23 cellular contexts compared by ENCODE assay signal in the genomic region with DNA sequence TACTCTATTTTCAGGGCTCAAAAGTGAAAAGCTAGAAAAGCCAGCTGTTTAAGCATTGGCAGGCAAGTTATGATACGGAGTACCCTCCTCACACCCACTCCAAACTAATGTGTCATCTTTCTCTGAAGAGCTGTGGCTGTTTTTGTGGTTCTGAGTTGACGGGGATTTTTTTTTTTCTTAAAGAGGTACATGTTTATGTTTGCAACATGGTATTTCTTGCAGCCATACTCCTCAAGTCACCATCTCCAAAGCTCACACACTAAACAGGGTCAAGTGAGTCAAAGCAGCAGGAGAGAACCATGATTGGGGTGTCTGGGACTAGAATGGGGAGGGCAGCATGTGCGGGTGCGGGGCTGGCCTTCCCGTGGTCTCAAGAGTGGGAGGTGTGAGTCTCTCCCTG.
DNase-seq lines count a peak whose midpoint lies in the region; ATAC-seq, FAIRE-seq and TF ChIP-seq lines count a peak whose summit lies in the region.
"Had no signal": no experiment of that assay in that cellular context is flagged by ENCODE, and none has a peak within 500 bp of the region (broad histone marks: within the 10 kb centered on the region; RNA-seq: fewer than 3 reads in every experiment).

No MANE protein-coding gene starts in this region.

- H3K56ac ChIP-seq in H9 (ENCODE audit: insufficient read length, low read depth, low read length) = no peak overlapping the region

- H2BK5ac ChIP-seq in H9 (ENCODE audit: insufficient read length, low read length) = no peak overlapping the region

- H3K9me3 ChIP-seq in CD8-positive, alpha-beta memory T cell (ENCODE audit: low read length) = no peaks in the 10 kb centered on the region
- H3K9me3 ChIP-seq in H9 (ENCODE audit: control insufficient read depth, low read depth, low read length) = no peaks in the 10 kb centered on the region

- H4K5ac ChIP-seq in H9 (ENCODE audit: insufficient read length, low read depth, low read length) = no peak overlapping the region

- H3K4me3 Mint-ChIP-seq in activated CD4-positive, alpha-beta T cell treated with anti-CD3 and anti-CD28 coated beads, Interleukin-2, amount 10 ng/mL, durations not matched to agents 24 days and 14 days = peak overlapping the region; percentile 41
- peak overlapping the region in 4 of 7 donors; percentile 44 to 61 (median 55) for H3K4me3 Mint-ChIP-seq in CD8-positive, alpha-beta memory T cell
- no peak overlapping the region for H3K4me3 Mint-ChIP-seq in activated T-cell treated with anti-CD3 and anti-CD28 coated beads, Interleukin-2, amount 50 U/mL, for 4 hours
- H3K4me3 Mint-ChIP-seq in immature natural killer cell (peak overlapping the region; percentile 63 to 79 (median 69)), H9 (no peak overlapping the region)
- H3K4me3 Mint-ChIP-seq: GM23338, nephron progenitor cell had no signal

- H3K9me3 Mint-ChIP-seq in activated CD4-positive, alpha-beta T cell treated with anti-CD3 and anti-CD28 coated beads, Interleukin-2, amount 10 ng/mL, durations not matched to agents 24 days and 14 days = peaks cover 15% of the 10 kb centered on the region
- H3K9me3 Mint-ChIP-seq in CD8-positive, alpha-beta memory T cell = peaks cover 3 to 13% (median 6%) of the 10 kb centered on the region in 5 donors
- H3K9me3 Mint-ChIP-seq in activated T-cell treated with anti-CD3 and anti-CD28 coated beads, Interleukin-2, amount 50 U/mL, for 4 hours = peaks cover 19% of the 10 kb centered on the region
- H3K9me3 Mint-ChIP-seq in immature natural killer cell (peaks cover 0 to 5% (median under 1%) of the 10 kb centered on the region in 6 donors), H9 (peaks cover 10 to 11% of the 10 kb centered on the region in 2 experiments)

- no peak for TF ChIP-seq CTCF in H9 (conservative IDR thresholded peaks at IDR 0.05)

- peaks cover 22% of the 10 kb centered on the region for H3K4me1 Mint-ChIP-seq in activated CD4-positive, alpha-beta T cell treated with anti-CD3 and anti-CD28 coated beads, Interleukin-2, amount 10 ng/mL, durations not matched to agents 24 days and 14 days
- H3K4me1 Mint-ChIP-seq in CD8-positive, alpha-beta memory T cell = peaks cover 31 to 34% (median 34%) of the 10 kb centered on the region in 3 donors
- peaks cover 8% of the 10 kb centered on the region for H3K4me1 Mint-ChIP-seq in activated T-cell treated with anti-CD3 and anti-CD28 coated beads, Interleukin-2, amount 50 U/mL, for 4 hours (ENCODE audit: low read depth)
- H3K4me1 Mint-ChIP-seq in immature natural killer cell = peaks cover 39 to 42% of the 10 kb centered on the region in 2 donors
- H3K4me1 Mint-ChIP-seq in H9 = no peaks in the 10 kb centered on the region
- H3K4me1 Mint-ChIP-seq: GM23338 had no signal

- intact Hi-C loops in activated CD4-positive, alpha-beta T cell treated with anti-CD3 and anti-CD28 coated beads, Interleukin-2, amount 10 ng/mL, durations not matched to agents 24 days and 14 days (cut with micrococcal nuclease) = loop anchor here (10.0 kb wide), 1 partner anchor 661 kb away; a partner anchor contains a TSS

- no peak for TF ChIP-seq POLR2A in H54 (IDR thresholded peaks at IDR 0.05; ENCODE audit: low read depth, low read length)

- no peak overlapping the region for H3K4ac ChIP-seq in H9 (ENCODE audit: low read depth, low read length)

- H3T11ph ChIP-seq in H9 (ENCODE audit: low read length) = no peak overlapping the region

- H3K27ac Mint-ChIP-seq in activated CD4-positive, alpha-beta T cell treated with anti-CD3 and anti-CD28 coated beads, Interleukin-2, amount 10 ng/mL, durations not matched to agents 24 days and 14 days = peak overlapping the region; percentile 46
- peak overlapping the region in 4 of 8 donors; percentile 13 to 85 (median 46) for H3K27ac Mint-ChIP-seq in CD8-positive, alpha-beta memory T cell
- peak overlapping the region in 5 of 6 donors; percentile 15 to 66 (median 46) for H3K27ac Mint-ChIP-seq in immature natural killer cell
- H3K27ac Mint-ChIP-seq in H9 = no peak overlapping the region
- H3K27ac Mint-ChIP-seq: GM23338, nephron progenitor cell had no signal

- H2BK20ac ChIP-seq in H9 (ENCODE audit: low read depth, low read length, poor library complexity, severe bottlenecking) = no peak overlapping the region

- no peaks in the 10 kb centered on the region for H3K23me2 ChIP-seq in H9 (ENCODE audit: insufficient read length, low read depth, low read length, poor library complexity, severe bottlenecking)

- H3K27me3 ChIP-seq in CD8-positive, alpha-beta memory T cell (ENCODE audit: insufficient read depth, low read length, poor library complexity, severe bottlenecking) = no peaks in the 10 kb centered on the region
- no peaks in the 10 kb centered on the region for H3K27me3 ChIP-seq in H9 (ENCODE audit: insufficient read depth, low read length)

- H4K8ac ChIP-seq in H9 (replicated peaks; ENCODE audit: insufficient read length, low read depth, low read length) = no peak overlapping the region

- CTCF ChIA-PET in CD8-positive, alpha-beta memory T cell (lab: Charles Lee) = no interaction called here

- POLR2A ChIA-PET in CD8-positive, alpha-beta memory T cell (lab: Charles Lee) = no interaction called here

- no peak overlapping the region for H3K23ac ChIP-seq in H9 (ENCODE audit: insufficient read length, low read depth, low read length)

- H3K27ac ChIP-seq in CD8-positive, alpha-beta memory T cell (ENCODE audit: low read depth, low read length) = no peak overlapping the region
- no peak overlapping the region for H3K27ac ChIP-seq in H9 (ENCODE audit: insufficient read length, low read depth, low read length)
- H3K27ac ChIP-seq: epithelial cell of prostate, skin epidermis had no signal

- no peak overlapping the region for H2AK5ac ChIP-seq in H9 (ENCODE audit: insufficient read length, low read length)

- FAIRE-seq in H54 (lab: Jason Lieb, UNC) = no peak
- FAIRE-seq: A204.1, frontal cortex, HTR-8/SVneo had no signal

- no peaks in the 10 kb centered on the region for H3K36me3 ChIP-seq in CD8-positive, alpha-beta memory T cell (ENCODE audit: insufficient read depth, low read length)

- H3K27me3 Mint-ChIP-seq in activated CD4-positive, alpha-beta T cell treated with anti-CD3 and anti-CD28 coated beads, Interleukin-2, amount 10 ng/mL, durations not matched to agents 24 days and 14 days = peaks cover 2% of the 10 kb centered on the region
- no peaks in the 10 kb centered on the region for H3K27me3 Mint-ChIP-seq in CD8-positive, alpha-beta memory T cell
- no peaks in the 10 kb centered on the region for H3K27me3 Mint-ChIP-seq in activated T-cell treated with anti-CD3 and anti-CD28 coated beads, Interleukin-2, amount 50 U/mL, for 4 hours (ENCODE audit: low read depth)
- H3K27me3 Mint-ChIP-seq in immature natural killer cell (ENCODE audit: low read depth in 3 of 3) (peaks cover 3 to 9% (median 6%) of the 10 kb centered on the region in 3 donors), H9 (ENCODE audit: low read depth) (no peaks in the 10 kb centered on the region; the same call in none of the 2 replicates)

- no peak overlapping the region for H3K4me2 ChIP-seq in H9 (ENCODE audit: insufficient read depth, insufficient read length, low read length)
- H3K4me2 ChIP-seq: GM23338 had no signal

- no peak overlapping the region for H2AFZ ChIP-seq in H9 (ENCODE audit: low read length)
- H2AFZ ChIP-seq: GM23338 had no signal

- no peak overlapping the region for H2BK120ac ChIP-seq in H9 (ENCODE audit: low read depth, low read length, poor library complexity, severe bottlenecking)

- no CpG with 5 or more reads among the region's 5 CpGs for WGBS in H9 (ENCODE audit: extremely low coverage, insufficient read length, low lambda C conversion rate)

- no peak overlapping the region for H3K18ac ChIP-seq in H9 (ENCODE audit: insufficient read length, low read depth, low read length)

- no peaks in the 10 kb centered on the region for H4K20me1 ChIP-seq in H9 (ENCODE audit: control insufficient read depth, insufficient read depth, insufficient read length)

- no peak overlapping the region for H2BK15ac ChIP-seq in H9 (ENCODE audit: low read depth, low read length)

- peak; percentile 67 to 82 for ATAC-seq in activated T-cell treated with anti-CD3 and anti-CD28 coated beads, Interleukin-2, amount 50 U/mL, for 4 hours
- ATAC-seq: GM23338 had no signal

- no peaks in the 10 kb centered on the region for H3K79me1 ChIP-seq in H9 (ENCODE audit: insufficient read depth, low read depth, low read length, poor library complexity, severe bottlenecking)

- no peak overlapping the region for H2BK12ac ChIP-seq in H9 (ENCODE audit: insufficient read length, low read depth, low read length)

- H3K79me2 ChIP-seq in H9 (ENCODE audit: insufficient read depth, low read length) = no peaks in the 10 kb centered on the region

- no peak overlapping the region for H3K9ac ChIP-seq in H9 (ENCODE audit: extremely low read depth, insufficient read length, low read length)

- no peaks in the 10 kb centered on the region for H3K36me3 Mint-ChIP-seq in activated CD4-positive, alpha-beta T cell treated with anti-CD3 and anti-CD28 coated beads, Interleukin-2, amount 10 ng/mL, durations not matched to agents 24 days and 14 days (ENCODE audit: low read depth)
- peaks cover 7 to 24% (median 8%) of the 10 kb centered on the region in 3 donors for H3K36me3 Mint-ChIP-seq in CD8-positive, alpha-beta memory T cell
- peaks cover 22% of the 10 kb centered on the region for H3K36me3 Mint-ChIP-seq in activated T-cell treated with anti-CD3 and anti-CD28 coated beads, Interleukin-2, amount 50 U/mL, for 4 hours (ENCODE audit: insufficient read depth)
- H3K36me3 Mint-ChIP-seq in immature natural killer cell (peaks cover 3 to 4% (median 4%) of the 10 kb centered on the region in 3 donors), H9 (ENCODE audit: insufficient read depth in 1 of 3, low read depth in 3 of 3) (peaks cover 4 to 11% (median 4%) of the 10 kb centered on the region in 3 experiments; a peak in 6 of 7 replicates)

- no peak overlapping the region for H4K91ac ChIP-seq in H9 (ENCODE audit: insufficient read length, low read depth, low read length)

- H3K14ac ChIP-seq in H9 (ENCODE audit: insufficient read depth, low read length) = no peak overlapping the region

- H3K4me3 ChIP-seq in CD8-positive, alpha-beta memory T cell (ENCODE audit: low read length) = no peak overlapping the region
- H3K4me3 ChIP-seq: GM23338, skin epidermis had no signal

- DNase-seq in activated CD4-positive, alpha-beta T cell treated with anti-CD3 and anti-CD28 coated beads, Interleukin-2, amount 10 ng/mL, durations not matched to agents 24 days and 14 days = peak; percentile 75
- no peak for DNase-seq in activated CD4-positive, alpha-beta T cell treated with anti-CD3 and anti-CD28 coated beads for 4 hours
- DNase-seq in CD8-positive, alpha-beta memory T cell = peak in 1 of 5 donors; percentile 11
- no peak for DNase-seq in activated T-cell treated with anti-CD3 and anti-CD28 coated beads, Interleukin-2, amount 50 U/mL, for 4 hours
- DNase-seq in immature natural killer cell = peak; percentile 38 to 58 (median 55)
- DNase-seq in H54 (ENCODE audit: insufficient read length, low spot score) = no peak
- no peak for DNase-seq in stimulated activated naive CD4-positive, alpha-beta T cell treated with Interleukin-2 at 50 U/mL for 16 hours (lab: John Stamatoyannopoulos, UW)
- DNase-seq in H9 = no peak
- DNase-seq: GDM1; Kasumi-1; kidney glomerular epithelial cell; NCI-H1105 treated with DMSO at 0.1 percent for 48 hours; NCI-H526 treated with DMSO at 0.1 percent for 48 hours; nephron progenitor cell; posterior cingulate gyrus; SHP77; stimulated activated CD4-positive, alpha-beta T cell treated with anti-CD3 and anti-CD28 coated beads, Interleukin-4, amount 100 ng/mL, for 4 hours had no signal

- no peaks in the 10 kb centered on the region for H3K4me1 ChIP-seq in CD8-positive, alpha-beta memory T cell (ENCODE audit: insufficient read depth, low read length)
- no peaks in the 10 kb centered on the region for H3K4me1 ChIP-seq in H9 (ENCODE audit: insufficient read depth, low read length)

Comparison
In these comparisons a context has a peak if more than half of its experiments do, and no peak if none do; other contexts are left out.
1. DNase-seq: peak in activated CD4-positive, alpha-beta T cell treated with anti-CD3 and anti-CD28 coated beads, Interleukin-2, amount 10 ng/mL, durations not matched to agents 24 days and 14 days (single experiment) and immature natural killer cell (3 of 3); none in activated CD4-positive, alpha-beta T cell treated with anti-CD3 and anti-CD28 coated beads for 4 hours (0 of 2), activated T-cell treated with anti-CD3 and anti-CD28 coated beads, Interleukin-2, amount 50 U/mL, for 4 hours (single experiment), H54 (single experiment), stimulated activated naive CD4-positive, alpha-beta T cell treated with Interleukin-2 at 50 U/mL for 16 hours (single experiment) and H9 (single experiment).
2. H3K27ac Mint-ChIP-seq: peak in activated CD4-positive, alpha-beta T cell treated with anti-CD3 and anti-CD28 coated beads, Interleukin-2, amount 10 ng/mL, durations not matched to agents 24 days and 14 days (single experiment) and immature natural killer cell (5 of 6); none in H9 (0 of 3).
3. H3K4me3 Mint-ChIP-seq: peak in activated CD4-positive, alpha-beta T cell treated with anti-CD3 and anti-CD28 coated beads, Interleukin-2, amount 10 ng/mL, durations not matched to agents 24 days and 14 days (single experiment), CD8-positive, alpha-beta memory T cell (4 of 7) and immature natural killer cell (5 of 5); none in activated T-cell treated with anti-CD3 and anti-CD28 coated beads, Interleukin-2, amount 50 U/mL, for 4 hours (single experiment) and H9 (0 of 2).